Comparison of ENCODE assay signal across 9 cellular contexts in genomic region chr14:102544745-102545460, GRCh38. TPM values are rescaled to one million over a fixed set of nuclear protein-coding genes. Genes with fewer than 3 reads are reported as not detected.
DNase-seq lines count a peak whose midpoint lies in the region; ATAC-seq and TF ChIP-seq lines count a peak whose summit lies in the region.
"Had no signal": no experiment of that assay in that cellular context is flagged by ENCODE, and none has a peak within 500 bp of the region (broad histone marks: within the 10 kb centered on the region; RNA-seq: fewer than 3 reads in every experiment).

No MANE protein-coding gene starts in this region.

- H3K9ac ChIP-seq in IMR-90 (ENCODE audit: low read depth, low read length) = no peak overlapping the region
- H3K9ac ChIP-seq in mucosa of rectum (ENCODE audit: low read depth in 1 of 2, low read length in 2 of 2) = peak overlapping the region; percentile 49 to 56

- no TSS peak for BruUV-seq in IMR-90 (replicated peaks; lab: Mats Ljungman, UMichigan)

- 38% methylated on average over 16 of the region's 66 CpGs; no CpG with 5 or more reads in 1 of the 2 experiments for WGBS in IMR-90 (ENCODE audit: extremely low coverage in 2 of 2, insufficient read length in 1 of 2), 2 experiments

- no peak overlapping the region for H3K27ac ChIP-seq in CD4-positive, alpha-beta memory T cell (ENCODE audit: low read depth, low read length)
- no peak overlapping the region for H3K27ac ChIP-seq in IMR-90 (ENCODE audit: insufficient read depth, low read length)
- H3K27ac ChIP-seq in breast epithelium = no peak overlapping the region
- H3K27ac ChIP-seq in mucosa of rectum (ENCODE audit: low read depth in 2 of 2, low read length in 2 of 2) = peak overlapping the region; percentile 51 to 56

- peaks cover 0 to 7% (median 2%) of the 10 kb centered on the region in 4 donors for H3K4me1 Mint-ChIP-seq in CD4-positive, alpha-beta memory T cell

- H3K4me3 ChIP-seq in CD4-positive, alpha-beta memory T cell (ENCODE audit: low read length in 2 of 2) = no peak overlapping the region
- H3K4me3 ChIP-seq in IMR-90 (ENCODE audit: insufficient read depth, low read depth, low read length) (no peak overlapping the region), breast epithelium (peak overlapping the region in 2 of 3 donors; percentile 36 to 55), mucosa of rectum (ENCODE audit: low read length in 2 of 2) (peak overlapping the region; percentile 37 to 47)

- no peaks in the 10 kb centered on the region; the same call in 1 of the 2 replicates for H3K9me1 ChIP-seq in IMR-90 (ENCODE audit: insufficient read depth, low read length)

- H4K5ac ChIP-seq in IMR-90 (ENCODE audit: low read depth, low read length) = no peak overlapping the region; the same call in 1 of the 2 replicates

- in situ Hi-C loops in IMR-90 (cut with MboI; ENCODE audit: low sequenced_read_pairs) = no loop called here

- TF ChIP-seq CTCF in IMR-90 (conservative IDR thresholded peaks at IDR 0.05; ENCODE audit: low read depth, low read length) = no peak
- TF ChIP-seq CTCF in breast epithelium (IDR thresholded peaks at IDR 0.05) = no peak

- H3K56ac ChIP-seq in IMR-90 (ENCODE audit: extremely low read depth, insufficient read depth, low read length) = no peak overlapping the region

- no peaks in the 10 kb centered on the region for H3K36me3 ChIP-seq in CD4-positive, alpha-beta memory T cell (ENCODE audit: insufficient read depth, low read length)
- H3K36me3 ChIP-seq in IMR-90 (ENCODE audit: control insufficient read depth, insufficient read depth, low read length) (no peaks in the 10 kb centered on the region), breast epithelium (no peaks in the 10 kb centered on the region), mucosa of rectum (ENCODE audit: control insufficient read depth in 2 of 2, insufficient read depth in 2 of 2, low read length in 2 of 2) (no peaks in the 10 kb centered on the region)

- peaks cover 18 to 19% of the 10 kb centered on the region in 2 donors for H3K27me3 Mint-ChIP-seq in CD4-positive, alpha-beta memory T cell

- no peak overlapping the region for H3K14ac ChIP-seq in IMR-90 (replicated peaks; ENCODE audit: low read depth, low read length)

- H3K27ac Mint-ChIP-seq in CD4-positive, alpha-beta memory T cell = no peak overlapping the region

- H3K9me3 Mint-ChIP-seq in CD4-positive, alpha-beta memory T cell = peaks cover 0 to 2% (median 0%) of the 10 kb centered on the region in 8 donors

- H2BK120ac ChIP-seq in IMR-90 (ENCODE audit: low read depth, low read length) = no peak overlapping the region

- DNase-seq in CD4-positive, alpha-beta memory T cell = peak in 2 of 5 donors; percentile 19 to 23
- DNase-seq in IMR-90 (no peak), breast epithelium (ENCODE audit: low spot score in 2 of 2) (no peak), NCI-H345 (lab: John Stamatoyannopoulos, UW) (no peak), EL (no peak)
- no peak for DNase-seq in effector CD8-positive, alpha-beta T cell (lab: John Stamatoyannopoulos, UW)
- DNase-seq: NCI-H510A treated with DMSO at 0.1 percent for 48 hours had no signal

- POLR2A ChIA-PET in CD4-positive, alpha-beta memory T cell (lab: Charles Lee; ENCODE audit: partially characterized antibody) = interaction anchor here (1.3 kb wide), 1 partner anchor 10 kb away, joined by 3 read pairs; no protein-coding TSS in a partner anchor
- POLR2A ChIA-PET in IMR-90 (lab: Charles Lee; ENCODE audit: unreplicated experiment) = no interaction called here

- H2AK9ac ChIP-seq in IMR-90 (replicated peaks; ENCODE audit: low read depth, low read length, poor library complexity) = peak overlapping the region; percentile 5

- H3K4me1 ChIP-seq in CD4-positive, alpha-beta memory T cell (ENCODE audit: insufficient read depth, low read length) = peaks cover 8% of the 10 kb centered on the region
- H3K4me1 ChIP-seq in IMR-90 (ENCODE audit: control insufficient read depth, insufficient read depth, low read length) (peaks cover 7% of the 10 kb centered on the region; the same call in 1 of the 2 replicates), breast epithelium (peaks cover 0 to 8% of the 10 kb centered on the region in 2 donors), mucosa of rectum (ENCODE audit: control insufficient read depth in 2 of 2, insufficient read depth in 2 of 2, low read length in 2 of 2) (peaks cover 7 to 9% of the 10 kb centered on the region in 2 donors)

- no peak overlapping the region for H2BK15ac ChIP-seq in IMR-90 (ENCODE audit: low read depth, low read length)

- CTCF ChIA-PET in CD4-positive, alpha-beta memory T cell (lab: Charles Lee; ENCODE audit: partially characterized antibody) = interaction anchor here (0.6 kb wide), 1 partner anchor 109 kb away, joined by 4 read pairs; no protein-coding TSS in a partner anchor
- CTCF ChIA-PET in IMR-90 (lab: Yijun Ruan, JAX) = no interaction called here

- peak overlapping the region in 6 of 8 donors; percentile 32 to 68 (median 49) for H3K4me3 Mint-ChIP-seq in CD4-positive, alpha-beta memory T cell

- intact Hi-C loops in CD4-positive, alpha-beta memory T cell (cut with micrococcal nuclease) = no loop called here
- intact Hi-C loops in IMR-90 (cut with micrococcal nuclease) (no loop called here), breast epithelium (cut with DNase I; ENCODE audit: low total_unique reads) (no loop called here)

- no peak overlapping the region for H3K4ac ChIP-seq in IMR-90 (ENCODE audit: low read depth, low read length)

- H3K9me3 ChIP-seq in CD4-positive, alpha-beta memory T cell (ENCODE audit: control insufficient read depth in 1 of 2, low read length in 2 of 2) = no peaks in the 10 kb centered on the region
- H3K9me3 ChIP-seq in IMR-90 (ENCODE audit: control insufficient read depth, insufficient read depth, low read length) = 0 out of 2 replicates have a peak, but pooled peaks cover 2% of the 10 kb centered on the region
- no peaks in the 10 kb centered on the region for H3K9me3 ChIP-seq in breast epithelium
- H3K9me3 ChIP-seq in mucosa of rectum (ENCODE audit: control insufficient read depth in 2 of 2, low read length in 2 of 2) = no peaks in the 10 kb centered on the region

- H3K79me1 ChIP-seq in IMR-90 (ENCODE audit: low read depth in 1 of 2, low read length in 2 of 2) = no peaks in the 10 kb centered on the region

- no peak overlapping the region for H4K8ac ChIP-seq in IMR-90 (ENCODE audit: low read depth in 2 of 2, low read length in 2 of 2)

- no peak overlapping the region for H3K23ac ChIP-seq in IMR-90 (ENCODE audit: low read depth, low read length)

- no peak overlapping the region for H2AK5ac ChIP-seq in IMR-90 (ENCODE audit: low read depth, low read length)

- TF ChIP-seq POLR2A in IMR-90 (IDR thresholded peaks at IDR 0.05; ENCODE audit: low read depth, low read length) (no peak), breast epithelium (IDR thresholded peaks at IDR 0.05) (no peak)

- ATAC-seq in IMR-90 (ENCODE audit: low read depth) = no peak
- ATAC-seq in HG03097 (IDR thresholded peaks at IDR 0.05; ENCODE audit: low FRiP score, unreplicated experiment) = no peak

- dilution Hi-C loops in IMR-90 (cut with HindIII; ENCODE audit: low sequenced_read_pairs, unreplicated experiment) = no loop called here

- H4K20me1 ChIP-seq in IMR-90 (ENCODE audit: insufficient read depth, low read length) = no peaks in the 10 kb centered on the region

- no peak overlapping the region for H2BK20ac ChIP-seq in IMR-90 (ENCODE audit: low read depth, low read length)

- H3K18ac ChIP-seq in IMR-90 (ENCODE audit: low read depth, low read length) = no peak overlapping the region

- peaks cover 12% of the 10 kb centered on the region for H3K27me3 ChIP-seq in CD4-positive, alpha-beta memory T cell (ENCODE audit: insufficient read depth, low read length)
- H3K27me3 ChIP-seq in IMR-90 (ENCODE audit: control insufficient read depth, insufficient read depth, low read length) (peaks cover 18% of the 10 kb centered on the region), breast epithelium (peaks cover 3 to 11% of the 10 kb centered on the region in 2 donors), mucosa of rectum (ENCODE audit: control insufficient read depth in 2 of 2, insufficient read depth in 2 of 2, low read length in 2 of 2) (peaks cover 0 to 3% of the 10 kb centered on the region in 2 donors)

- TF ChIP-seq RAD21 in IMR-90 (IDR thresholded peaks at IDR 0.05; ENCODE audit: low read length) = no peak

- H3K4me2 ChIP-seq in IMR-90 (ENCODE audit: low read depth, low read length) = no peak overlapping the region

- H3K36me3 Mint-ChIP-seq in CD4-positive, alpha-beta memory T cell = no peaks in the 10 kb centered on the region

- H4K91ac ChIP-seq in IMR-90 (ENCODE audit: insufficient read depth, low read depth, low read length) = no peak overlapping the region

- peak overlapping the region; percentile 81 for H2AFZ ChIP-seq in IMR-90 (replicated peaks; ENCODE audit: low read length, poor library complexity)

- no peak overlapping the region for H2BK5ac ChIP-seq in IMR-90 (ENCODE audit: low read depth, low read length, poor library complexity, severe bottlenecking)

TF ChIP-seq in IMR-90, 13 proteins besides CTCF, POLR2A, EP300 and RAD21:
- TF ChIP-seq MAZ (IDR thresholded peaks at IDR 0.05; ENCODE audit: borderline replicate concordance, low read depth, low read length) (no peak), MAFK (IDR thresholded peaks at IDR 0.05; ENCODE audit: low read depth, low read length) (no peak), NFE2L2 (IDR thresholded peaks at IDR 0.05; ENCODE audit: low read depth, low read length) (no peak), FOS (IDR thresholded peaks at IDR 0.05; ENCODE audit: low read depth, low read length) (no peak), BHLHE40 (IDR thresholded peaks at IDR 0.05; ENCODE audit: low read depth, low read length) (no peak)

RNA-seq across cellular contexts. Expression of gene ANKRD9, which starts 35.3 kb away (rescaled TPM):
- 1 to 10 TPM; 1.8 to 2.5 TPM for total RNA-seq in CD4-positive, alpha-beta memory T cell
- polyA plus RNA-seq in CD4-positive, alpha-beta memory T cell = under 1 TPM in 1 of 2 donors, not detected in 1; 0.69 TPM
- total RNA-seq in IMR-90 (2012; rRNA removed) = 3.9 and 5.3 TPM in 2 replicates
- polyA plus RNA-seq in IMR-90 (2012; rRNA removed) = 15.7 and 25.8 TPM in 2 replicates
- polyA plus RNA-seq in IMR-90 (2012; cell fraction: cytosol; rRNA removed) = 10.3 and 41.0 TPM in 2 replicates
- 48.7 and 143 TPM in 2 replicates for polyA plus RNA-seq in IMR-90 (2012; cell fraction: nucleus; rRNA removed; ENCODE audit: low replicate concordance)
- 10 to 100 TPM; 10.4 to 24.9 (median 22.8) TPM for total RNA-seq in breast epithelium

RNA-seq across cellular contexts. Expression of gene RCOR1, which starts 47.5 kb away (rescaled TPM):
- 10 to 100 TPM; 19.4 to 21.5 TPM for total RNA-seq in CD4-positive, alpha-beta memory T cell
- polyA plus RNA-seq in CD4-positive, alpha-beta memory T cell = 1 to 10 TPM in 1 of 2 donors, under 1 TPM in 1; 0.09 to 1.1 TPM
- 9.0 and 11.4 TPM in 2 replicates for total RNA-seq in IMR-90 (2012; rRNA removed)
- polyA plus RNA-seq in IMR-90 (2012; rRNA removed) = 8.8 and 11.2 TPM in 2 replicates
- 4.6 and 5.3 TPM in 2 replicates for polyA plus RNA-seq in IMR-90 (2012; cell fraction: cytosol; rRNA removed)
- 5.2 and 18.9 TPM in 2 replicates for polyA plus RNA-seq in IMR-90 (2012; cell fraction: nucleus; rRNA removed; ENCODE audit: low replicate concordance)
- 10 to 100 TPM; 15.7 to 21.8 (median 20.3) TPM for total RNA-seq in breast epithelium

Comparison
In these comparisons a context has a peak if more than half of its experiments do, and no peak if none do; other contexts are left out.
1. H3K27ac ChIP-seq: peak in mucosa of rectum (2 of 2); none in CD4-positive, alpha-beta memory T cell (single experiment), IMR-90 (single experiment) and breast epithelium (0 of 2).
2. H3K4me3 ChIP-seq: peak in breast epithelium (2 of 3) and mucosa of rectum (2 of 2); none in CD4-positive, alpha-beta memory T cell (0 of 2) and IMR-90 (single experiment).